ENCODE assay signal across 9 cellular contexts in genomic region chr5:61817472-61818326, GRCh38.
A peak's percentile ranks its signal among the peaks of the same experiment; 100 is the strongest.
DNase-seq lines count a peak whose midpoint lies in the region; ATAC-seq and TF ChIP-seq lines count a peak whose summit lies in the region.
"Had no signal": no experiment of that assay in that cellular context is flagged by ENCODE, and none has a peak within 500 bp of the region (broad histone marks: within the 10 kb centered on the region; RNA-seq: fewer than 3 reads in every experiment).

No MANE protein-coding gene starts in this region.

- no peaks in the 10 kb centered on the region for H3K79me2 ChIP-seq in osteoblast (ENCODE audit: insufficient read depth, low read length)

- no peak for TF ChIP-seq POLR2A in Peyer's patch (IDR thresholded peaks at IDR 0.05)

- H3K4me1 Mint-ChIP-seq in natural killer cell treated with Interleukin-12 subunit alpha and Interleukin-12 subunit beta and Interleukin-15 and Interleukin-18, amount 100 ng/mL, for 72 hours (ENCODE audit: low read depth in 2 of 2) = peaks cover 2 to 3% of the 10 kb centered on the region in 2 donors

- H3K27ac Mint-ChIP-seq in natural killer cell treated with Interleukin-12 subunit alpha and Interleukin-12 subunit beta and Interleukin-15 and Interleukin-18, amount 100 ng/mL, for 72 hours = no peak overlapping the region

- H3K27me3 ChIP-seq in Peyer's patch = no peaks in the 10 kb centered on the region
- peaks cover 12% of the 10 kb centered on the region for H3K27me3 ChIP-seq in osteoblast (ENCODE audit: insufficient read depth, low read length)
- H3K27me3 ChIP-seq: BLaER1 had no signal

- no peak overlapping the region for H2AFZ ChIP-seq in osteoblast (ENCODE audit: low read length)

- no peak overlapping the region for H3K4me3 Mint-ChIP-seq in natural killer cell treated with Interleukin-12 subunit alpha and Interleukin-12 subunit beta and Interleukin-15 and Interleukin-18, amount 100 ng/mL, for 72 hours

- TF ChIP-seq CTCF in Peyer's patch (IDR thresholded peaks at IDR 0.05) (peak in 4 of 6 experiments; percentile 24 to 77 (median 72)), fibroblast of the aortic adventitia (IDR thresholded peaks at IDR 0.05; ENCODE audit: insufficient read depth, low read length) (peak; percentile 75), osteoblast (IDR thresholded peaks at IDR 0.05; ENCODE audit: extremely low read depth, low read depth, low read length) (peak; percentile 73)

- H3K4me3 ChIP-seq in Peyer's patch (no peak overlapping the region), fibroblast of the aortic adventitia (ENCODE audit: low read depth, low read length) (no peak overlapping the region), osteoblast (ENCODE audit: insufficient read depth, low read length) (no peak overlapping the region)
- H3K4me3 ChIP-seq: BLaER1 had no signal

- DNase-seq in NCI-H1092 treated with DMSO at 0.1 percent for 48 hours (lab: John Stamatoyannopoulos, UW) (peak; percentile 27), NCI-H1092 (lab: John Stamatoyannopoulos, UW) (no peak), Peyer's patch (peak in 2 of 3 donors; percentile 57 to 74), fibroblast of the aortic adventitia (ENCODE audit: low read depth) (peak; percentile 62), osteoblast (ENCODE audit: insufficient read length, low spot score, missing footprints) (no peak), DMS79 (lab: John Stamatoyannopoulos, UW) (no peak)
- no peak for DNase-seq in natural killer cell treated with Interleukin-12 subunit alpha and Interleukin-12 subunit beta and Interleukin-15 and Interleukin-18, amount 100 ng/mL, for 72 hours (ENCODE audit: low spot score)

- H3K36me3 Mint-ChIP-seq in natural killer cell treated with Interleukin-12 subunit alpha and Interleukin-12 subunit beta and Interleukin-15 and Interleukin-18, amount 100 ng/mL, for 72 hours = no peaks in the 10 kb centered on the region

- ATAC-seq in natural killer cell treated with Interleukin-12 subunit alpha and Interleukin-12 subunit beta and Interleukin-15 and Interleukin-18, amount 100 ng/mL, for 72 hours = no peak
- no peak for ATAC-seq in GM21723 (IDR thresholded peaks at IDR 0.05; ENCODE audit: unreplicated experiment)

- no peak overlapping the region for H3K4me2 ChIP-seq in osteoblast (ENCODE audit: insufficient read depth, low read length)
- H3K4me2 ChIP-seq: BLaER1 had no signal

- no peaks in the 10 kb centered on the region for H4K20me1 ChIP-seq in osteoblast (ENCODE audit: insufficient read depth, low read length)
- H4K20me1 ChIP-seq: BLaER1 had no signal

- H3K4me1 ChIP-seq in Peyer's patch = no peaks in the 10 kb centered on the region
- H3K4me1 ChIP-seq in osteoblast (ENCODE audit: insufficient read depth, low read length) = no peaks in the 10 kb centered on the region
- H3K4me1 ChIP-seq: BLaER1 had no signal

- H3K36me3 ChIP-seq in Peyer's patch (no peaks in the 10 kb centered on the region), osteoblast (ENCODE audit: insufficient read depth, low read length) (no peaks in the 10 kb centered on the region)
- H3K36me3 ChIP-seq: BLaER1 had no signal

- no peak overlapping the region for H3K27ac ChIP-seq in Peyer's patch
- H3K27ac ChIP-seq in osteoblast (ENCODE audit: low read depth, low read length) = no peak overlapping the region
- H3K27ac ChIP-seq: BLaER1 had no signal

- H3K9me3 ChIP-seq in Peyer's patch (no peaks in the 10 kb centered on the region), osteoblast (ENCODE audit: low read depth, low read length) (no peaks in the 10 kb centered on the region)

- H3K27me3 Mint-ChIP-seq in natural killer cell treated with Interleukin-12 subunit alpha and Interleukin-12 subunit beta and Interleukin-15 and Interleukin-18, amount 100 ng/mL, for 72 hours = peaks cover 7 to 28% of the 10 kb centered on the region in 2 donors

- peaks cover 2% of the 10 kb centered on the region for H3K9me3 Mint-ChIP-seq in natural killer cell treated with Interleukin-12 subunit alpha and Interleukin-12 subunit beta and Interleukin-15 and Interleukin-18, amount 100 ng/mL, for 72 hours

Comparison
In these comparisons a context has a peak if more than half of its experiments do, and no peak if none do; other contexts are left out.
1. DNase-seq: peak in NCI-H1092 treated with DMSO at 0.1 percent for 48 hours (single experiment), Peyer's patch (2 of 3) and fibroblast of the aortic adventitia (single experiment); none in NCI-H1092 (single experiment), osteoblast (single experiment), natural killer cell treated with Interleukin-12 subunit alpha and Interleukin-12 subunit beta and Interleukin-15 and Interleukin-18, amount 100 ng/mL, for 72 hours (single experiment) and DMS79 (single experiment).
2. Peak in every context shown above with its lines, with median percentiles within 50 percentile points of each other: CTCF ChIP-seq.